In the genomic region with DNA sequence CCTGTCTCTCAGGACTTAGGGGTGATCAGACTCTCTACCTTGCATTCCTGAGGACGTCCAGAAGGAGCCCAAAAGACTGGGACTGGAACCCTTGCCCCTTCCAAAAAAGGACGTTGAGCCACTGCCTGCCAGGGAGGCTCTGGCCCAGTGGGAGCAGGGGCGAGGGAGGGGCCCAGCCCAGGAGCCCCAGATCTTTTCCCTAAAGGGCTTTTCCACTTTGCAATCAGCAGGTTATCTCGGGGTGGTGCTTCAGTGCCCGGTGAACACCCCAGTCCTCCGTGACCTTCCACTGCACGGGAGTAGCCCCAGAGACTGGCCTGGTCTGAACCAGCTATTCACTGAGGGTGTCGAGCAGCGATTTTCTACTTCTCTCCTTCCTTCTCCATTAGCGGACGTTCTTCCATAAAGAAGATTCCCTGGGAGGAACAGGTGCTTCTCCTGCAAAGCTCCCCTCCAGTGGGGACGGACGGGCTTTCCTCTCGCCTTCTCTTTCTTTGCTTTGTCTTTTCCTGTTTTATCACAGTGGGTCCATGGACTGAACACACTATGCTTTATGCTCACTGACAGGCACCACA, we compare ENCODE assay signal across 23 cellular contexts.
DNase-seq lines count a peak whose midpoint lies in the region; ATAC-seq and TF ChIP-seq lines count a peak whose summit lies in the region.
"Had no signal": no experiment of that assay in that cellular context is flagged by ENCODE, and none has a peak within 500 bp of the region (broad histone marks: within the 10 kb centered on the region; RNA-seq: fewer than 3 reads in every experiment).

No MANE protein-coding gene starts in this region.

- H3K36me3 ChIP-seq in SJSA1 (no peaks in the 10 kb centered on the region), lower lobe of right lung (no peaks in the 10 kb centered on the region), aorta (ENCODE audit: control insufficient read depth in 1 of 2, insufficient read depth in 2 of 2, low read length in 1 of 2) (no peaks in the 10 kb centered on the region), HAP-1 (replicated peaks) (no peaks in the 10 kb centered on the region)
- no peaks in the 10 kb centered on the region for H3K36me3 ChIP-seq in naive thymus-derived CD4-positive, alpha-beta T cell (ENCODE audit: control insufficient read depth in 2 of 3, insufficient read depth in 3 of 3, low read length in 3 of 3)
- H3K36me3 ChIP-seq: adrenal gland, brain microvascular endothelial cell, esophagus muscularis mucosa, left ventricle myocardium inferior, suprapubic skin, upper lobe of left lung had no signal

- no peaks in the 10 kb centered on the region for H3K27me3 Mint-ChIP-seq in activated naive CD4-positive, alpha-beta T cell treated with anti-CD3 and anti-CD28 coated beads, Interleukin-2, amount 50 U/mL, for 24 hours
- H3K27me3 Mint-ChIP-seq in naive thymus-derived CD4-positive, alpha-beta T cell = no peaks in the 10 kb centered on the region

- H3K36me3 Mint-ChIP-seq in activated naive CD4-positive, alpha-beta T cell treated with anti-CD3 and anti-CD28 coated beads, Interleukin-2, amount 50 U/mL, for 24 hours = no peaks in the 10 kb centered on the region
- peaks cover 0 to 6% of the 10 kb centered on the region in 2 donors for H3K36me3 Mint-ChIP-seq in activated naive CD4-positive, alpha-beta T cell treated with anti-CD3 and anti-CD28 coated beads, Interleukin-2, amount 50 U/mL, for 72 hours
- H3K36me3 Mint-ChIP-seq in naive thymus-derived CD4-positive, alpha-beta T cell = peaks cover 0 to 9% (median 0%) of the 10 kb centered on the region in 5 donors

- H3K27ac ChIP-seq in SJSA1 (peak overlapping the region; percentile 82), lower lobe of right lung (no peak overlapping the region), aorta (ENCODE audit: low read depth in 1 of 2, low read length in 2 of 2) (no peak overlapping the region)
- no peak overlapping the region for H3K27ac ChIP-seq in naive thymus-derived CD4-positive, alpha-beta T cell (ENCODE audit: low read depth, low read length)
- H3K27ac ChIP-seq: A549, adrenal gland, dorsolateral prefrontal cortex, esophagus muscularis mucosa, suprapubic skin, upper lobe of left lung had no signal

- H3K4me3 ChIP-seq in SJSA1 = no peak overlapping the region
- no peak overlapping the region for H3K4me3 ChIP-seq in lower lobe of right lung
- no peak overlapping the region for H3K4me3 ChIP-seq in aorta (ENCODE audit: low read length in 2 of 2)
- no peak overlapping the region for H3K4me3 ChIP-seq in HAP-1
- no peak overlapping the region for H3K4me3 ChIP-seq in naive thymus-derived CD4-positive, alpha-beta T cell (ENCODE audit: low read length)
- H3K4me3 ChIP-seq: A549, adrenal gland, dorsolateral prefrontal cortex, esophagus muscularis mucosa, left ventricle myocardium inferior, suprapubic skin, upper lobe of left lung had no signal

- H3K4me1 Mint-ChIP-seq in activated naive CD4-positive, alpha-beta T cell treated with anti-CD3 and anti-CD28 coated beads, Interleukin-2, amount 50 U/mL, for 24 hours = peaks cover 26% of the 10 kb centered on the region
- H3K4me1 Mint-ChIP-seq in naive thymus-derived CD4-positive, alpha-beta T cell = peaks cover 13 to 37% (median 26%) of the 10 kb centered on the region in 7 donors

- no peak for TF ChIP-seq CTCF in lower lobe of right lung (IDR thresholded peaks at IDR 0.05)

- no peak for DNase-seq in activated naive CD4-positive, alpha-beta T cell treated with anti-CD3 and anti-CD28 coated beads, Interleukin-2, amount 50 U/mL, for 72 hours (ENCODE audit: low spot score in 2 of 2)
- DNase-seq in SJSA1 (ENCODE audit: low read depth in 1 of 2, low spot score in 2 of 2) (no peak), lower lobe of right lung (peak; percentile 10), aorta (peak; percentile 27 to 31), HAP-1 (ENCODE audit: low spot score in 2 of 2) (no peak), mucosa of gallbladder (ENCODE audit: low spot score) (no peak)
- no peak for DNase-seq in naive thymus-derived CD4-positive, alpha-beta T cell
- DNase-seq: activated T-cell treated with anti-CD3 and anti-CD28 coated beads, Interleukin-2, amount 50 U/mL, for 48 hours; adrenal gland; dorsolateral prefrontal cortex; foreskin fibroblast; islet precursor cell; left ventricle myocardium inferior; NCI-H1930; NCI-H524 treated with DMSO at 0.1 percent for 48 hours; PC-3; stimulated activated naive CD4-positive, alpha-beta T cell had no signal

- peak overlapping the region; percentile 42 for H3K27ac Mint-ChIP-seq in activated naive CD4-positive, alpha-beta T cell treated with anti-CD3 and anti-CD28 coated beads, Interleukin-2, amount 50 U/mL, for 24 hours
- H3K27ac Mint-ChIP-seq in activated naive CD4-positive, alpha-beta T cell treated with anti-CD3 and anti-CD28 coated beads, Interleukin-2, amount 50 U/mL, for 72 hours = no peak overlapping the region
- peak overlapping the region in 1 of 9 donors; percentile 7 for H3K27ac Mint-ChIP-seq in naive thymus-derived CD4-positive, alpha-beta T cell

- POLR2A ChIA-PET in naive thymus-derived CD4-positive, alpha-beta T cell (lab: Charles Lee) = no interaction called here

- H3K27me3 ChIP-seq in SJSA1 (replicated peaks) (no peaks in the 10 kb centered on the region), lower lobe of right lung (ENCODE audit: low read depth) (no peaks in the 10 kb centered on the region), aorta (ENCODE audit: control insufficient read depth in 1 of 2, insufficient read depth in 2 of 2, low read length in 1 of 2) (no peaks in the 10 kb centered on the region), HAP-1 (ENCODE audit: low read depth) (no peaks in the 10 kb centered on the region)
- H3K27me3 ChIP-seq in naive thymus-derived CD4-positive, alpha-beta T cell (ENCODE audit: control insufficient read depth in 2 of 2, insufficient read depth in 2 of 2, low read length in 2 of 2) = no peaks in the 10 kb centered on the region
- H3K27me3 ChIP-seq: adrenal gland, brain microvascular endothelial cell, dorsolateral prefrontal cortex, esophagus muscularis mucosa, suprapubic skin, upper lobe of left lung had no signal

- 85 to 86% methylated on average over 14 of the region's 14 CpGs for WGBS in aorta, 2 donors

- intact Hi-C loops in lower lobe of right lung (cut with DNase I) = no loop called here
- intact Hi-C loops in aorta (cut with DNase I) = no loop called here
- intact Hi-C loops in naive thymus-derived CD4-positive, alpha-beta T cell (cut with micrococcal nuclease) = no loop called here

- CTCF ChIA-PET in naive thymus-derived CD4-positive, alpha-beta T cell (lab: Charles Lee) = no interaction called here

- in situ Hi-C loops in HAP-1 (cut with MboI; ENCODE audit: low sequenced_read_pairs) = no loop called here

- peaks cover 7% of the 10 kb centered on the region; the same call in 1 of the 2 replicates for H3K9me3 ChIP-seq in SJSA1 (replicated peaks)
- no peaks in the 10 kb centered on the region for H3K9me3 ChIP-seq in lower lobe of right lung
- H3K9me3 ChIP-seq in aorta (ENCODE audit: control insufficient read depth, low read length) = no peaks in the 10 kb centered on the region
- peaks cover 4% of the 10 kb centered on the region; the same call in 1 of the 2 replicates for H3K9me3 ChIP-seq in HAP-1
- no peaks in the 10 kb centered on the region for H3K9me3 ChIP-seq in naive thymus-derived CD4-positive, alpha-beta T cell (ENCODE audit: control insufficient read depth in 2 of 3, low read length in 3 of 3)
- H3K9me3 ChIP-seq: adrenal gland, esophagus muscularis mucosa, suprapubic skin had no signal

- ATAC-seq in activated naive CD4-positive, alpha-beta T cell treated with anti-CD3 and anti-CD28 coated beads, Interleukin-2, amount 50 U/mL, for 72 hours = no peak
- ATAC-seq in lower lobe of right lung = no peak
- ATAC-seq in aorta (ENCODE audit: low FRiP score) = no peak
- ATAC-seq in naive thymus-derived CD4-positive, alpha-beta T cell = no peak
- ATAC-seq: PC-3 had no signal

- H3K4me1 ChIP-seq in SJSA1 (replicated peaks) = peaks cover 26% of the 10 kb centered on the region
- peaks cover 9% of the 10 kb centered on the region for H3K4me1 ChIP-seq in lower lobe of right lung
- peaks cover 0 to 4% of the 10 kb centered on the region in 2 donors for H3K4me1 ChIP-seq in aorta (ENCODE audit: control insufficient read depth in 1 of 2, insufficient read depth in 2 of 2, low read length in 2 of 2)
- H3K4me1 ChIP-seq in HAP-1 = no peaks in the 10 kb centered on the region
- peaks cover 6 to 7% of the 10 kb centered on the region in 2 donors for H3K4me1 ChIP-seq in naive thymus-derived CD4-positive, alpha-beta T cell (ENCODE audit: control insufficient read depth in 2 of 2, insufficient read depth in 2 of 2, low read length in 2 of 2)
- H3K4me1 ChIP-seq: A549, adrenal gland had no signal

- no peak overlapping the region for H3K4me3 Mint-ChIP-seq in activated naive CD4-positive, alpha-beta T cell treated with anti-CD3 and anti-CD28 coated beads, Interleukin-2, amount 50 U/mL, for 24 hours
- H3K4me3 Mint-ChIP-seq in naive thymus-derived CD4-positive, alpha-beta T cell = no peak overlapping the region

- H3K9me3 Mint-ChIP-seq in activated naive CD4-positive, alpha-beta T cell treated with anti-CD3 and anti-CD28 coated beads, Interleukin-2, amount 50 U/mL, for 24 hours = no peaks in the 10 kb centered on the region
- H3K9me3 Mint-ChIP-seq in activated naive CD4-positive, alpha-beta T cell treated with anti-CD3 and anti-CD28 coated beads, Interleukin-2, amount 50 U/mL, for 72 hours = no peaks in the 10 kb centered on the region
- H3K9me3 Mint-ChIP-seq in naive thymus-derived CD4-positive, alpha-beta T cell = peaks cover 0 to 11% (median 2%) of the 10 kb centered on the region in 11 donors

Comparison
In these comparisons a context has a peak if more than half of its experiments do, and no peak if none do; other contexts are left out.
1. DNase-seq: peak in lower lobe of right lung (single experiment) and aorta (2 of 2); none in activated naive CD4-positive, alpha-beta T cell treated with anti-CD3 and anti-CD28 coated beads, Interleukin-2, amount 50 U/mL, for 72 hours (0 of 2), SJSA1 (0 of 2), HAP-1 (0 of 2), naive thymus-derived CD4-positive, alpha-beta T cell (0 of 9) and mucosa of gallbladder (single experiment).